Comparison of ENCODE assay signal across 1 cellular context in the genomic region with DNA sequence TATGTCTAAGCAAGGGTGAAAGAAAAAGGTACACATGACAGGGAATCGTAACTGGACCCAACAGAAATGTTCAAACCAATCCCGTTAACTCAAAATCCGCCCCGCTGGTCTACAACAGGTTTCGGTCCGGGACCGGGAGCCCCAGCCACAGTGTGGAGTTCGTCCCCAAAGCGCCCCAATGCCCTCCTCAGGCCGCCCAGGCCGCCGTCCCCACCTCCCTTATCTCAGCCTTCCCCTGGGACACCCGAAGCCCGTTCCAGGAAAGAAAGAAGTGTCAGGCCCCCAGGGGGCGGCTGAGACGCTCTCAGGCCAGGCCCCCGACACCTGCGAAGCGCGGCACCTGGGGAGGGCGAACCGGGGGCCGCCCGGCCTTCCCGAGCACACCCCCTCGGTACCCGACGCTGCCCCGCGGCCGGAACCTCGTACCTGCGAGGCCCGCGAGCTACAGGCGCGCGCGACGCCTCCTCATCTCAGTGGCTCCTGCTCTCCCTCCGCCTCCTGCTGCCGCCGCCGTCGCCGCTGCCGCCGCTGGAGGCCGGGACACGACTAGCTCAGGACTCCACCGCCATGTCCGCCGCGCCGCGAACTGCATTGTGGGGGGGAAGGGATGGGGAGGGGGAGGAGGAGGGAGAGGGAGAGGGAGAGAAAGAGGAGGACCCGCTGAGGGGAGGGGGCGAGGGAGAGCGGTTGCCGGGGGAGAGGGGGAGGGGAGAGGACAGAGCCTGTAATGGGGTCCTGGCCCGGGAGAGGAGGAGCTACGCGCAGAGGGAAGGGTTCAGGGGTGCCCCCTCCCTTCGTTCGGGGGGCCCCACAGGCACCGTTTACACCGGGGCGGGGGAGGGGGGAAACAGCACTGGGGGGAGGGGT.
TF ChIP-seq lines count a peak whose summit lies in the region.

A gene with protein sequence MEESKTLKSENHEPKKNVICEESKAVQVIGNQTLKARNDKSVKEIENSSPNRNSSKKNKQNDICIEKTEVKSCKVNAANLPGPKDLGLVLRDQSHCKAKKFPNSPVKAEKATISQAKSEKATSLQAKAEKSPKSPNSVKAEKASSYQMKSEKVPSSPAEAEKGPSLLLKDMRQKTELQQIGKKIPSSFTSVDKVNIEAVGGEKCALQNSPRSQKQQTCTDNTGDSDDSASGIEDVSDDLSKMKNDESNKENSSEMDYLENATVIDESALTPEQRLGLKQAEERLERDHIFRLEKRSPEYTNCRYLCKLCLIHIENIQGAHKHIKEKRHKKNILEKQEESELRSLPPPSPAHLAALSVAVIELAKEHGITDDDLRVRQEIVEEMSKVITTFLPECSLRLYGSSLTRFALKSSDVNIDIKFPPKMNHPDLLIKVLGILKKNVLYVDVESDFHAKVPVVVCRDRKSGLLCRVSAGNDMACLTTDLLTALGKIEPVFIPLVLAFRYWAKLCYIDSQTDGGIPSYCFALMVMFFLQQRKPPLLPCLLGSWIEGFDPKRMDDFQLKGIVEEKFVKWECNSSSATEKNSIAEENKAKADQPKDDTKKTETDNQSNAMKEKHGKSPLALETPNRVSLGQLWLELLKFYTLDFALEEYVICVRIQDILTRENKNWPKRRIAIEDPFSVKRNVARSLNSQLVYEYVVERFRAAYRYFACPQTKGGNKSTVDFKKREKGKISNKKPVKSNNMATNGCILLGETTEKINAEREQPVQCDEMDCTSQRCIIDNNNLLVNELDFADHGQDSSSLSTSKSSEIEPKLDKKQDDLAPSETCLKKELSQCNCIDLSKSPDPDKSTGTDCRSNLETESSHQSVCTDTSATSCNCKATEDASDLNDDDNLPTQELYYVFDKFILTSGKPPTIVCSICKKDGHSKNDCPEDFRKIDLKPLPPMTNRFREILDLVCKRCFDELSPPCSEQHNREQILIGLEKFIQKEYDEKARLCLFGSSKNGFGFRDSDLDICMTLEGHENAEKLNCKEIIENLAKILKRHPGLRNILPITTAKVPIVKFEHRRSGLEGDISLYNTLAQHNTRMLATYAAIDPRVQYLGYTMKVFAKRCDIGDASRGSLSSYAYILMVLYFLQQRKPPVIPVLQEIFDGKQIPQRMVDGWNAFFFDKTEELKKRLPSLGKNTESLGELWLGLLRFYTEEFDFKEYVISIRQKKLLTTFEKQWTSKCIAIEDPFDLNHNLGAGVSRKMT (N-terminal part only) (minus strand): TSS at position 588 of the 867 bp plus-strand sequence. CDS start 26,812 bp downstream, outside the sequence.

TF ChIP-seq in K562, 482 proteins besides CTCF, POLR2A, EP300 and RAD21 (continued from another document and continues in another):
- TF ChIP-seq CSDE1 (IDR thresholded peaks at IDR 0.05) (peak in 1 of 2 experiments; percentile 63; a peak in 1 of 4 replicates), ZNF133 (CRISPR knock-in tag; IDR thresholded peaks at IDR 0.05) (no peak), ERF (CRISPR knock-in tag; IDR thresholded peaks at IDR 0.05) (peak; percentile 69; the same call in 1 of the 2 replicates), ELF1 (tag; IDR thresholded peaks at IDR 0.05) (no peak), FOS (IDR thresholded peaks at IDR 0.05; ENCODE audit: extremely low read depth, insufficient read length) (no peak), NONO (IDR thresholded peaks at IDR 0.05; ENCODE audit: low read depth in 2 of 2, low read length in 1 of 2) (peak; percentile 82 to 86), ZNF583 (CRISPR knock-in tag; IDR thresholded peaks at IDR 0.05) (0 out of 2 replicates have a peak, but pooled peaks have one; percentile 74), ZKSCAN1 (IDR thresholded peaks at IDR 0.05; ENCODE audit: low read depth, low read length) (no peak), ZBED1 (IDR thresholded peaks at IDR 0.05) (no peak), EWSR1 (IDR thresholded peaks at IDR 0.05; ENCODE audit: borderline replicate concordance, low read depth, partially characterized antibody) (no peak), POLR3G (IDR thresholded peaks at IDR 0.05; ENCODE audit: extremely low read depth, insufficient read length, insufficient replicate concordance) (no peak), NCOA6 (IDR thresholded peaks at IDR 0.05) (no peak), SAFB2 (IDR thresholded peaks at IDR 0.05; ENCODE audit: borderline replicate concordance, low read depth, low read length, severe bottlenecking) (no peak), CREB3 (tag; conservative IDR thresholded peaks at IDR 0.05; ENCODE audit: low read depth) (no peak), FIP1L1 (IDR thresholded peaks at IDR 0.05; ENCODE audit: low read depth, low read length, poor library complexity, severe bottlenecking) (peak; percentile 83), MBD2 (IDR thresholded peaks at IDR 0.05; ENCODE audit: borderline replicate concordance, low read depth) (peak; percentile 42; the same call in 1 of the 2 replicates), PHF8 (IDR thresholded peaks at IDR 0.05; ENCODE audit: borderline replicate concordance, low read length) (peak; percentile 67), JUND (IDR thresholded peaks at IDR 0.05; ENCODE audit: borderline replicate concordance, low read depth, low read length) (no peak), JUND (tag; IDR thresholded peaks at IDR 0.05; ENCODE audit: borderline replicate concordance, low read depth, low read length) (no peak), HOXB6 (CRISPR knock-in tag; IDR thresholded peaks at IDR 0.05; ENCODE audit: borderline replicate concordance) (no peak), ZBTB9 (CRISPR knock-in tag; IDR thresholded peaks at IDR 0.05) (peak; percentile 76; the same call in 1 of the 2 replicates), SAP30 (IDR thresholded peaks at IDR 0.05; ENCODE audit: borderline replicate concordance, insufficient read depth, low read depth, low read length, poor library complexity, severe bottlenecking) (peak; percentile 73), HMGN3 (IDR thresholded peaks at IDR 0.05; ENCODE audit: borderline replicate concordance, extremely low read depth, insufficient read length, low read depth, low read length) (peak; percentile 70), ZBTB49 (CRISPR knock-in tag; IDR thresholded peaks at IDR 0.05; ENCODE audit: borderline replicate concordance) (no peak), FOXA1 (IDR thresholded peaks at IDR 0.05; ENCODE audit: borderline replicate concordance) (no peak), TBL1XR1 (IDR thresholded peaks at IDR 0.05; ENCODE audit: low read length in 2 of 2) (no peak)
- TF ChIP-seq, protein P1, sequence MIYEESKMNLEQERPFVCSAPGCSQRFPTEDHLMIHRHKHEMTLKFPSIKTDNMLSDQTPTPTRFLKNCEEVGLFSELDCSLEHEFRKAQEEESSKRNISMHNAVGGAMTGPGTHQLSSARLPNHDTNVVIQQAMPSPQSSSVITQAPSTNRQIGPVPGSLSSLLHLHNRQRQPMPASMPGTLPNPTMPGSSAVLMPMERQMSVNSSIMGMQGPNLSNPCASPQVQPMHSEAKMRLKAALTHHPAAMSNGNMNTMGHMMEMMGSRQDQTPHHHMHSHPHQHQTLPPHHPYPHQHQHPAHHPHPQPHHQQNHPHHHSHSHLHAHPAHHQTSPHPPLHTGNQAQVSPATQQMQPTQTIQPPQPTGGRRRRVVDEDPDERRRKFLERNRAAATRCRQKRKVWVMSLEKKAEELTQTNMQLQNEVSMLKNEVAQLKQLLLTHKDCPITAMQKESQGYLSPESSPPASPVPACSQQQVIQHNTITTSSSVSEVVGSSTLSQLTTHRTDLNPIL (CRISPR knock-in tag; IDR thresholded peaks at IDR 0.05), result no peak
- TF ChIP-seq, protein P2, sequence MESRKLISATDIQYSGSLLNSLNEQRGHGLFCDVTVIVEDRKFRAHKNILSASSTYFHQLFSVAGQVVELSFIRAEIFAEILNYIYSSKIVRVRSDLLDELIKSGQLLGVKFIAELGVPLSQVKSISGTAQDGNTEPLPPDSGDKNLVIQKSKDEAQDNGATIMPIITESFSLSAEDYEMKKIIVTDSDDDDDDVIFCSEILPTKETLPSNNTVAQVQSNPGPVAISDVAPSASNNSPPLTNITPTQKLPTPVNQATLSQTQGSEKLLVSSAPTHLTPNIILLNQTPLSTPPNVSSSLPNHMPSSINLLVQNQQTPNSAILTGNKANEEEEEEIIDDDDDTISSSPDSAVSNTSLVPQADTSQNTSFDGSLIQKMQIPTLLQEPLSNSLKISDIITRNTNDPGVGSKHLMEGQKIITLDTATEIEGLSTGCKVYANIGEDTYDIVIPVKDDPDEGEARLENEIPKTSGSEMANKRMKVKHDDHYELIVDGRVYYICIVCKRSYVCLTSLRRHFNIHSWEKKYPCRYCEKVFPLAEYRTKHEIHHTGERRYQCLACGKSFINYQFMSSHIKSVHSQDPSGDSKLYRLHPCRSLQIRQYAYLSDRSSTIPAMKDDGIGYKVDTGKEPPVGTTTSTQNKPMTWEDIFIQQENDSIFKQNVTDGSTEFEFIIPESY (CRISPR knock-in tag; IDR thresholded peaks at IDR 0.05), result peak; percentile 52; the same call in 1 of the 2 replicates
- TF ChIP-seq, protein P3, sequence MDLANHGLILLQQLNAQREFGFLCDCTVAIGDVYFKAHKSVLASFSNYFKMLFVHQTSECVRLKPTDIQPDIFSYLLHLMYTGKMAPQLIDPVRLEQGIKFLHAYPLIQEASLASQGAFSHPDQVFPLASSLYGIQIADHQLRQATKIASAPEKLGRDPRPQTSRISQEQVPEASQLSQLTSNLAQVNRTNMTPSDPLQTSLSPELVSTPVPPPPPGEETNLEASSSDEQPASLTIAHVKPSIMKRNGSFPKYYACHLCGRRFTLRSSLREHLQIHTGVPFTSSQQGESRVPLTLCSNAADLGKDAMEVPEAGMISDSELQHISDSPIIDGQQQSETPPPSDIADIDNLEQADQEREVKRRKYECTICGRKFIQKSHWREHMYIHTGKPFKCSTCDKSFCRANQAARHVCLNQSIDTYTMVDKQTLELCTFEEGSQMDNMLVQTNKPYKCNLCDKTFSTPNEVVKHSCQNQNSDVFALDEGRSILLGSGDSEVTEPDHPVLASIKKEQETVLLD (IDR thresholded peaks at IDR 0.05), result no peak
- TF ChIP-seq, protein P4, sequence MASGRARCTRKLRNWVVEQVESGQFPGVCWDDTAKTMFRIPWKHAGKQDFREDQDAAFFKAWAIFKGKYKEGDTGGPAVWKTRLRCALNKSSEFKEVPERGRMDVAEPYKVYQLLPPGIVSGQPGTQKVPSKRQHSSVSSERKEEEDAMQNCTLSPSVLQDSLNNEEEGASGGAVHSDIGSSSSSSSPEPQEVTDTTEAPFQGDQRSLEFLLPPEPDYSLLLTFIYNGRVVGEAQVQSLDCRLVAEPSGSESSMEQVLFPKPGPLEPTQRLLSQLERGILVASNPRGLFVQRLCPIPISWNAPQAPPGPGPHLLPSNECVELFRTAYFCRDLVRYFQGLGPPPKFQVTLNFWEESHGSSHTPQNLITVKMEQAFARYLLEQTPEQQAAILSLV (tag; IDR thresholded peaks at IDR 0.05), result no peak
